In the genomic region with DNA sequence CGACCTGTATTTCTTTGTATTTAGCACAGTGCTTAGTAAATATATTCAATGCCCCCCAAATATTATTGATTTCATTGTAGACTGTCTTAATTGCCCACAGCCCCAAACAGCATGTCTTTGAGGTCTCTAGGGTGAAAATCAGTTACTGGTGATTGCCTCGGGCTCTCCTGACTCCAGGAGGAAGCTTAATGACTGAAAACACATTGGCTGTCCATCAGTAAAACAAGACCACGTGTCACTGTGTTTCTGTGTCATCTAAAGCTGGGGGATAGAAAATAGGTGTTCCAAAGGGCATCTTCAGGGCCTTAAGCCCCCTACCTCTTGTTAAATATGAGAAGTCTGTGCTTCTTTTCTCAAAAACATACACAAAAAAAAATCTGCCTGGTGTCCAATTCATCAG, we compare ENCODE assay signal across 21 cellular contexts.
DNase-seq lines count a peak whose midpoint lies in the region; FAIRE-seq lines count a peak whose summit lies in the region.
"Had no signal": no experiment of that assay in that cellular context is flagged by ENCODE, and none has a peak within 500 bp of the region (broad histone marks: within the 10 kb centered on the region; RNA-seq: fewer than 3 reads in every experiment).

No MANE protein-coding gene starts in this region.

- peak; percentile 21 for FAIRE-seq in islet of Langerhans (lab: Jason Lieb, UNC)
- FAIRE-seq: GM12892 had no signal

- DNase-seq in DMS 273 (lab: John Stamatoyannopoulos, UW; ENCODE audit: unreplicated experiment) (peak; percentile 19), DMS 273 treated with DMSO at 0.1 percent for 48 hours (lab: John Stamatoyannopoulos, UW) (no peak), NCI-H1105 treated with DMSO at 0.1 percent for 48 hours (lab: John Stamatoyannopoulos, UW) (peak; percentile 81), NCI-H69 (lab: John Stamatoyannopoulos, UW) (peak; percentile 97), LoVo (ENCODE audit: low spot score) (no peak), iPS-NIHi11 (ENCODE audit: low spot score) (no peak)
- no peak for DNase-seq in stimulated activated CD4-positive, alpha-beta T cell treated with anti-CD3 and anti-CD28 coated beads, Interleukin-15, amount 100 ng/mL, for 24 hours
- DNase-seq: activated CD4-positive, alpha-beta T cell treated with anti-CD3 and anti-CD28 coated beads, Interleukin-2, amount 50 U/mL, for 1 hour; activated naive CD4-positive, alpha-beta T cell treated with anti-CD3 and anti-CD28 coated beads, Interleukin-2, amount 10 ng/mL, durations not matched to agents 7 days and 5 days; amygdala; CD8-positive, alpha-beta T cell; effector memory CD8-positive, alpha-beta T cell; foreskin melanocyte; immature natural killer cell; Kasumi-1; left lung; mesendoderm; NCI-H1048; SK-N-SH had no signal

Comparison
In these comparisons a context has a peak if more than half of its experiments do, and no peak if none do; other contexts are left out.
1. DNase-seq: peak in DMS 273 (single experiment), NCI-H1105 treated with DMSO at 0.1 percent for 48 hours (single experiment) and NCI-H69 (single experiment); none in DMS 273 treated with DMSO at 0.1 percent for 48 hours (single experiment), LoVo (single experiment), stimulated activated CD4-positive, alpha-beta T cell treated with anti-CD3 and anti-CD28 coated beads, Interleukin-15, amount 100 ng/mL, for 24 hours (single experiment) and iPS-NIHi11 (single experiment).